ENCODE assay signal across 22 cellular contexts in the genomic region with DNA sequence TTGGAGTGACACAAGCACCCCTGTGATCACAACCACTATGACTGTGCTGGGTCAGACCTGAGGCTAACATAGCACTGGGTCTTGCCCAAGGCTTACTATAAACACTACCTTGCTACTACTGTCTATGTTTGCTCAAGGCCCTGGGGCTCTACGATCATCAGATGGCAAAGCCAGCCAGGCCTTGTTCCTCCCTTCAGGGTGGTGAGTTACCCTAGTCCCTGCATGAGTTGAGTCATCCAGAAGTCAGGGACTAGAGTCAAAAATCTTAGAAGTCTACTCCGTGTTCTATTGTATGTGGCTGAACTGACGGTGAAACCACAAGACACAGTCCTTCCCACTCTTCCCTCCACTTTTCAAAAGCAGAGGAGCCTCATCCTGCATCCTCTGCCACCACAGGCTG.
"Had no signal": no experiment of that assay in that cellular context is flagged by ENCODE, and none has a peak within 500 bp of the region (broad histone marks: within the 10 kb centered on the region; RNA-seq: fewer than 3 reads in every experiment).

No MANE protein-coding gene starts in this region.

- ATAC-seq: activated T-cell treated with anti-CD3 and anti-CD28 coated beads, Interleukin-2, amount 50 U/mL, for 4 hours; foreskin keratinocyte; left cardiac atrium had no signal

- H3K27ac Mint-ChIP-seq: activated naive CD8-positive, alpha-beta T cell treated with anti-CD3 and anti-CD28 coated beads, Interleukin-2, amount 10 ng/mL, durations not matched to agents 7 days and 5 days; memory B cell had no signal

- H3K4me1 Mint-ChIP-seq: activated naive CD8-positive, alpha-beta T cell treated with anti-CD3 and anti-CD28 coated beads, Interleukin-2, amount 10 ng/mL, durations not matched to agents 7 days and 5 days; memory B cell; nephron had no signal

- H2AFZ ChIP-seq: hepatocyte had no signal

- H3K4me3 Mint-ChIP-seq: activated naive CD8-positive, alpha-beta T cell treated with anti-CD3 and anti-CD28 coated beads, Interleukin-2, amount 10 ng/mL, durations not matched to agents 7 days and 5 days; activated T-cell treated with anti-CD3 and anti-CD28 coated beads, Interleukin-2, amount 50 U/mL, for 4 hours; memory B cell; nephron had no signal

- H3K4me1 ChIP-seq: foreskin keratinocyte, prostate gland, right atrium auricular region, transverse colon, uterus had no signal

- H3K9me3 ChIP-seq: neutrophil, ovary, prostate gland, right atrium auricular region, uterus had no signal

- H3K27me3 Mint-ChIP-seq: activated naive CD8-positive, alpha-beta T cell treated with anti-CD3 and anti-CD28 coated beads, Interleukin-2, amount 10 ng/mL, durations not matched to agents 7 days and 5 days; memory B cell had no signal

- H3K79me2 ChIP-seq: hepatocyte had no signal

- H3K9me3 Mint-ChIP-seq: activated naive CD8-positive, alpha-beta T cell treated with anti-CD3 and anti-CD28 coated beads, Interleukin-2, amount 10 ng/mL, durations not matched to agents 7 days and 5 days; memory B cell had no signal

- DNase-seq: activated CD4-positive, alpha-beta T cell treated with anti-CD3 and anti-CD28 coated beads for 4 hours; activated CD4-positive, alpha-beta T cell treated with anti-CD3 and anti-CD28 coated beads, Interleukin-2, amount 50 U/mL, for 48 hours; activated CD4-positive, CD25-positive, alpha-beta regulatory T cell; activated CD8-positive, alpha-beta memory T cell treated with anti-CD3 and anti-CD28 coated beads, Interleukin-2, amount 50 U/mL, for 48 hours; activated naive CD4-positive, alpha-beta T cell treated with Interleukin-2 at 50 U/mL for 16 hours; activated naive CD8-positive, alpha-beta T cell treated with anti-CD3 and anti-CD28 coated beads, Interleukin-2, amount 10 ng/mL, durations not matched to agents 7 days and 5 days; activated T-cell treated with anti-CD3 and anti-CD28 coated beads, Interleukin-2, amount 50 U/mL, for 4 hours; amygdala; glutamatergic neuron; left cardiac atrium; ovary; stimulated activated CD4-positive, alpha-beta T cell treated with anti-CD3 and anti-CD28 coated beads, Interleukin-4, amount 100 ng/mL, for 24 hours; T-helper 9 cell; transverse colon; uterus had no signal

- H3K36me3 Mint-ChIP-seq: activated naive CD8-positive, alpha-beta T cell treated with anti-CD3 and anti-CD28 coated beads, Interleukin-2, amount 10 ng/mL, durations not matched to agents 7 days and 5 days; memory B cell had no signal

- H3K27me3 ChIP-seq: foreskin keratinocyte, hepatocyte, neutrophil, ovary, right atrium auricular region, transverse colon, uterus had no signal

- H3K36me3 ChIP-seq: neutrophil, ovary, prostate gland, right atrium auricular region, transverse colon, uterus had no signal

- H3K4me2 ChIP-seq: hepatocyte had no signal

- H3K27ac ChIP-seq: foreskin keratinocyte, hepatocyte, neutrophil, ovary, prostate gland, right atrium auricular region, transverse colon, uterus had no signal

- H3K4me3 ChIP-seq: hepatocyte, ovary, prostate gland, right atrium auricular region, transverse colon, uterus had no signal
